Comparison of ENCODE assay signal across 34 cellular contexts in genomic region chr10:7150349-7150748, GRCh38.
DNase-seq lines count a peak whose midpoint lies in the region; ATAC-seq and TF ChIP-seq lines count a peak whose summit lies in the region.
"Had no signal": no experiment of that assay in that cellular context is flagged by ENCODE, and none has a peak within 500 bp of the region (broad histone marks: within the 10 kb centered on the region; RNA-seq: fewer than 3 reads in every experiment).

No MANE protein-coding gene starts in this region.

- H3K9ac ChIP-seq in DND-41 (ENCODE audit: low read depth, low read length): no peak overlapping the region
- H3K9ac ChIP-seq: BLaER1; BLaER1 treated with 17β-estradiol and CSF1 and Interleukin-3, amounts not matched to agents 10 nM and 100 nM had no signal

- H3K27ac Mint-ChIP-seq in stimulated activated memory B cell treated with anti-CD40 and anti-IgM and Interleukin-4, amounts not matched to agents 10 μg/mL and 1 μg/mL and 100 μg/mL, for 72 hours: peak overlapping the region; percentile 14
- peak overlapping the region; percentile 25 for H3K27ac Mint-ChIP-seq in stimulated activated naive B cell treated with anti-CD40 and anti-IgM and Interleukin-4, amounts not matched to agents 10 μg/mL and 1 μg/mL and 100 μg/mL, for 72 hours
- no peak overlapping the region for H3K27ac Mint-ChIP-seq in HFFc6
- H3K27ac Mint-ChIP-seq: B cell; CD4-positive, alpha-beta memory T cell; CD4-positive, alpha-beta T cell; CD4-positive, CD25-positive, alpha-beta regulatory T cell; CD8-positive, alpha-beta memory T cell; CD8-positive, alpha-beta T cell had no signal

- peak; percentile 19; the same call in 1 of the 3 replicates for ATAC-seq in DND-41 (ENCODE audit: insufficient read depth, low read depth)
- peak; percentile 46 for ATAC-seq in GM18868 (IDR thresholded peaks at IDR 0.05; ENCODE audit: unreplicated experiment)
- peak; percentile 59 for ATAC-seq in stimulated activated memory B cell treated with anti-CD40 and anti-IgM and Interleukin-4, amounts not matched to agents 10 μg/mL and 1 μg/mL and 100 μg/mL, for 72 hours
- peak; percentile 79 to 86 for ATAC-seq in stimulated activated naive B cell treated with anti-CD40 and anti-IgM and Interleukin-4, amounts not matched to agents 10 μg/mL and 1 μg/mL and 100 μg/mL, for 72 hours (replicated peaks)
- ATAC-seq in HG02981 (IDR thresholded peaks at IDR 0.05; ENCODE audit: unreplicated experiment): no peak
- ATAC-seq in GM21447 (IDR thresholded peaks at IDR 0.05; ENCODE audit: unreplicated experiment): no peak
- ATAC-seq in GM21576 (IDR thresholded peaks at IDR 0.05; ENCODE audit: unreplicated experiment): no peak
- ATAC-seq: CD8-positive, alpha-beta T cell had no signal

- no peak overlapping the region for H3K4me3 Mint-ChIP-seq in stimulated activated memory B cell treated with anti-CD40 and anti-IgM and Interleukin-4, amounts not matched to agents 10 μg/mL and 1 μg/mL and 100 μg/mL, for 72 hours
- no peak overlapping the region for H3K4me3 Mint-ChIP-seq in stimulated activated naive B cell treated with anti-CD40 and anti-IgM and Interleukin-4, amounts not matched to agents 10 μg/mL and 1 μg/mL and 100 μg/mL, for 72 hours
- H3K4me3 Mint-ChIP-seq in HFFc6: no peak overlapping the region
- H3K4me3 Mint-ChIP-seq: B cell; CD14-positive monocyte; CD4-positive, alpha-beta memory T cell; CD4-positive, alpha-beta T cell; CD4-positive, CD25-positive, alpha-beta regulatory T cell; CD8-positive, alpha-beta memory T cell; CD8-positive, alpha-beta T cell had no signal

- no peak overlapping the region for H3K27ac ChIP-seq in DND-41 (ENCODE audit: low read length)
- H3K27ac ChIP-seq: 22Rv1; A549; BLaER1; BLaER1 treated with 17β-estradiol and CSF1 and Interleukin-3, amounts not matched to agents 10 nM and 100 nM; C4-2B had no signal

- no peaks in the 10 kb centered on the region for H3K9me3 Mint-ChIP-seq in stimulated activated memory B cell treated with anti-CD40 and anti-IgM and Interleukin-4, amounts not matched to agents 10 μg/mL and 1 μg/mL and 100 μg/mL, for 72 hours
- H3K9me3 Mint-ChIP-seq in stimulated activated naive B cell treated with anti-CD40 and anti-IgM and Interleukin-4, amounts not matched to agents 10 μg/mL and 1 μg/mL and 100 μg/mL, for 72 hours: peaks cover 0 to 4% of the 10 kb centered on the region in 2 donors
- H3K9me3 Mint-ChIP-seq in HFFc6: peaks cover 40% of the 10 kb centered on the region
- H3K9me3 Mint-ChIP-seq: CD4-positive, alpha-beta memory T cell; CD4-positive, alpha-beta T cell; CD8-positive, alpha-beta memory T cell; CD8-positive, alpha-beta T cell had no signal

- H3K4me3 ChIP-seq in DND-41 (ENCODE audit: low read depth in 1 of 2, low read length in 2 of 2): no peak overlapping the region
- H3K4me3 ChIP-seq: A549; BLaER1; BLaER1 treated with 17β-estradiol and CSF1 and Interleukin-3, amounts not matched to agents 10 nM and 100 nM had no signal

- H3K4me1 ChIP-seq in DND-41 (ENCODE audit: insufficient read depth, low read length): no peaks in the 10 kb centered on the region
- H3K4me1 ChIP-seq: BE2C, Caco-2 had no signal

- no peak for TF ChIP-seq CTCF in DND-41 (IDR thresholded peaks at IDR 0.05; ENCODE audit: borderline replicate concordance, extremely low read depth, low read length, poor library complexity, severe bottlenecking)
- no peak for TF ChIP-seq CTCF in HFFc6 (IDR thresholded peaks at IDR 0.05)

- H4K20me1 ChIP-seq in DND-41 (ENCODE audit: insufficient read depth, low read length): no peaks in the 10 kb centered on the region; the same call in 1 of the 2 replicates
- H4K20me1 ChIP-seq: BLaER1; BLaER1 treated with 17β-estradiol and CSF1 and Interleukin-3, amounts not matched to agents 10 nM and 100 nM had no signal

- H3K79me2 ChIP-seq in DND-41 (ENCODE audit: insufficient read depth, low read length): no peaks in the 10 kb centered on the region

- H3K27me3 Mint-ChIP-seq in stimulated activated memory B cell treated with anti-CD40 and anti-IgM and Interleukin-4, amounts not matched to agents 10 μg/mL and 1 μg/mL and 100 μg/mL, for 72 hours: no peaks in the 10 kb centered on the region
- peaks cover 0 to 7% of the 10 kb centered on the region in 2 donors for H3K27me3 Mint-ChIP-seq in stimulated activated naive B cell treated with anti-CD40 and anti-IgM and Interleukin-4, amounts not matched to agents 10 μg/mL and 1 μg/mL and 100 μg/mL, for 72 hours
- peaks cover 2% of the 10 kb centered on the region for H3K27me3 Mint-ChIP-seq in HFFc6 (ENCODE audit: insufficient read depth)

- peaks cover 5% of the 10 kb centered on the region for H3K27me3 ChIP-seq in DND-41 (ENCODE audit: insufficient read depth, low read length, poor library complexity)
- H3K27me3 ChIP-seq: BLaER1; BLaER1 treated with 17β-estradiol and CSF1 and Interleukin-3, amounts not matched to agents 10 nM and 100 nM had no signal

- H3K36me3 Mint-ChIP-seq in stimulated activated memory B cell treated with anti-CD40 and anti-IgM and Interleukin-4, amounts not matched to agents 10 μg/mL and 1 μg/mL and 100 μg/mL, for 72 hours: no peaks in the 10 kb centered on the region
- H3K36me3 Mint-ChIP-seq in stimulated activated naive B cell treated with anti-CD40 and anti-IgM and Interleukin-4, amounts not matched to agents 10 μg/mL and 1 μg/mL and 100 μg/mL, for 72 hours: peaks cover 12 to 20% of the 10 kb centered on the region in 2 donors
- no peaks in the 10 kb centered on the region; the same call in 1 of the 2 replicates for H3K36me3 Mint-ChIP-seq in HFFc6 (ENCODE audit: low read depth)
- H3K36me3 Mint-ChIP-seq: CD4-positive, alpha-beta memory T cell; CD4-positive, CD25-positive, alpha-beta regulatory T cell; CD8-positive, alpha-beta memory T cell; CD8-positive, alpha-beta T cell had no signal

- DNase-seq in DND-41: no peak
- peak; percentile 28 for DNase-seq in stimulated activated naive B cell treated with anti-CD40 and anti-IgM and Interleukin-4, amounts not matched to agents 10 μg/mL and 1 μg/mL and 100 μg/mL, for 72 hours
- no peak for DNase-seq in HFFc6
- DNase-seq: 8988T; ACHN; AML-193; BE2C; C1 segment of cervical spinal cord; Caco-2; Calu3; CD4-positive, alpha-beta memory T cell; CD4-positive, alpha-beta T cell; CD4-positive, CD25-positive, alpha-beta regulatory T cell; CD8-positive, alpha-beta memory T cell; CD8-positive, alpha-beta T cell; COR-L47; DMS 273 treated with DMSO at 0.1 percent for 48 hours; DMS153; DMS53; DMS79; DMS79 treated with DMSO at 0.1 percent for 48 hours; EL had no signal

- peaks cover 8% of the 10 kb centered on the region for H3K4me1 Mint-ChIP-seq in stimulated activated memory B cell treated with anti-CD40 and anti-IgM and Interleukin-4, amounts not matched to agents 10 μg/mL and 1 μg/mL and 100 μg/mL, for 72 hours
- H3K4me1 Mint-ChIP-seq in stimulated activated naive B cell treated with anti-CD40 and anti-IgM and Interleukin-4, amounts not matched to agents 10 μg/mL and 1 μg/mL and 100 μg/mL, for 72 hours: peaks cover 11 to 41% of the 10 kb centered on the region in 2 donors
- no peaks in the 10 kb centered on the region for H3K4me1 Mint-ChIP-seq in HFFc6 (ENCODE audit: low read depth)
- H3K4me1 Mint-ChIP-seq: B cell; CD4-positive, CD25-positive, alpha-beta regulatory T cell; CD8-positive, alpha-beta memory T cell had no signal

- H3K36me3 ChIP-seq in DND-41 (ENCODE audit: insufficient read depth, low read length): no peaks in the 10 kb centered on the region; the same call in 1 of the 2 replicates
- H3K36me3 ChIP-seq: BE2C, BLaER1 had no signal

- H2AFZ ChIP-seq in DND-41 (ENCODE audit: low read depth, low read length): no peak overlapping the region

- no peaks in the 10 kb centered on the region for H3K9me3 ChIP-seq in DND-41 (ENCODE audit: insufficient read depth, low read length, severe bottlenecking)
- H3K9me3 ChIP-seq: A549; BE2C; BLaER1; BLaER1 treated with 17β-estradiol and CSF1 and Interleukin-3, amounts not matched to agents 10 nM and 100 nM; Caco-2 had no signal

- no peak overlapping the region for H3K4me2 ChIP-seq in DND-41 (ENCODE audit: insufficient read depth, low read length)
- H3K4me2 ChIP-seq: A549; BLaER1; BLaER1 treated with 17β-estradiol and CSF1 and Interleukin-3, amounts not matched to agents 10 nM and 100 nM had no signal

Comparison
In these comparisons a context has a peak if more than half of its experiments do, and no peak if none do; other contexts are left out.
1. ATAC-seq: peak in DND-41 (single experiment), GM18868 (single experiment), stimulated activated memory B cell treated with anti-CD40 and anti-IgM and Interleukin-4, amounts not matched to agents 10 μg/mL and 1 μg/mL and 100 μg/mL, for 72 hours (single experiment) and stimulated activated naive B cell treated with anti-CD40 and anti-IgM and Interleukin-4, amounts not matched to agents 10 μg/mL and 1 μg/mL and 100 μg/mL, for 72 hours (2 of 2); none in HG02981 (single experiment), GM21447 (single experiment) and GM21576 (single experiment).